In genomic region chr14:105201928-105202513, GRCh38 we compare ENCODE assay signal across 9 cellular contexts. TPM values are rescaled to one million over a fixed set of nuclear protein-coding genes. Genes with fewer than 3 reads are reported as not detected.
DNase-seq lines count a peak whose midpoint lies in the region; ATAC-seq and TF ChIP-seq lines count a peak whose summit lies in the region.
"Had no signal": no experiment of that assay in that cellular context is flagged by ENCODE, and none has a peak within 500 bp of the region (broad histone marks: within the 10 kb centered on the region; RNA-seq: fewer than 3 reads in every experiment).

No MANE protein-coding gene starts in this region.

- DNase-seq in COLO668 (lab: John Stamatoyannopoulos, UW; ENCODE audit: unreplicated experiment) (peak; percentile 44), SW480 (ENCODE audit: low spot score) (peak; percentile 89), glutamatergic neuron (peak; percentile 19), islet precursor cell (no peak), cerebellar cortex (ENCODE audit: low spot score) (no peak), germinal center (ENCODE audit: low spot score) (no peak)
- DNase-seq: MM.1S had no signal

- peaks cover 21% of the 10 kb centered on the region for H3K27me3 Mint-ChIP-seq in glutamatergic neuron (ENCODE audit: unreplicated experiment)

- H3K9me3 Mint-ChIP-seq in glutamatergic neuron (ENCODE audit: unreplicated experiment): peaks cover 10% of the 10 kb centered on the region

- H3K4me3 Mint-ChIP-seq in glutamatergic neuron (ENCODE audit: unreplicated experiment): no peak overlapping the region

- TF ChIP-seq CTCF in glutamatergic neuron (IDR thresholded peaks at IDR 0.05; ENCODE audit: partially characterized antibody, unreplicated experiment): no peak

- no peak overlapping the region for H3K27ac Mint-ChIP-seq in glutamatergic neuron (ENCODE audit: unreplicated experiment)

- H3K36me3 Mint-ChIP-seq in glutamatergic neuron (ENCODE audit: unreplicated experiment): no peaks in the 10 kb centered on the region

- ATAC-seq in GM18511 (IDR thresholded peaks at IDR 0.05; ENCODE audit: unreplicated experiment): peak; percentile 48
- no peak for ATAC-seq in HG03439 (IDR thresholded peaks at IDR 0.05; ENCODE audit: unreplicated experiment)

- H3K4me1 Mint-ChIP-seq in glutamatergic neuron (ENCODE audit: low read depth, unreplicated experiment): no peaks in the 10 kb centered on the region

RNA-seq across cellular contexts. Expression of gene NUDT14, which starts 20.9 kb away (rescaled TPM):
- total RNA-seq in glutamatergic neuron (ENCODE audit: unreplicated experiment): 114 TPM

RNA-seq across cellular contexts. Expression of gene JAG2, which starts 33.4 kb away (rescaled TPM):
- total RNA-seq in glutamatergic neuron (ENCODE audit: unreplicated experiment): 84.1 TPM

RNA-seq across cellular contexts. Expression of gene BTBD6, which starts 46.3 kb away (rescaled TPM):
- 36.3 TPM for total RNA-seq in glutamatergic neuron (ENCODE audit: unreplicated experiment)

Comparison
In these comparisons a context has a peak if more than half of its experiments do, and no peak if none do; other contexts are left out.
1. DNase-seq: peak in COLO668 (single experiment), SW480 (single experiment) and glutamatergic neuron (single experiment); none in islet precursor cell (single experiment), cerebellar cortex (single experiment) and germinal center (single experiment).